5 cellular contexts compared by ENCODE assay signal in the genomic region with DNA sequence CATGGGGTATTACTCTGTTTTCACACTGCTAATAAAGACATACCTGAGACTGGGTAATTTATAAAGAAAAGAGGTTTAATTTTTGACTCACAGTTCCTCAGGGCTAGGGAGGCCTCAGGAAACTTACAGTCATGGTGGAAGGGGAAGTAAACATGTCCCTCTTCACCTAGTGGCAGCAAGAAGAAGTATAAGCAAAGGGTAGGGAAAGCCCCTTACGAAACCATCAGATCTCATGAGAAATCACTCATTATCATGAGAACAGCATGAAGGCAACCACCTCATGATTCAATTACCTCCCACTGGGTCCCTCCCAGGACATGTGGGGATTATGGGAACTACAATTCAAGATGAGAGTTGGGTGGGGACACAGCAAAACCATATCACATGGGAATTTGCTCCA. TPM values are rescaled to one million over a fixed set of nuclear protein-coding genes. Genes with fewer than 3 reads are reported as not detected.
"Had no signal": no experiment of that assay in that cellular context is flagged by ENCODE, and none has a peak within 500 bp of the region (broad histone marks: within the 10 kb centered on the region; RNA-seq: fewer than 3 reads in every experiment).

No MANE protein-coding gene starts in this region.

RNA-seq across cellular contexts. Expression of a gene that starts 56.8 kb away (rescaled TPM):
- total RNA-seq: mononuclear cell, natural killer cell, osteocyte, posterior vena cava had no signal
- polyA plus RNA-seq: immature natural killer cell had no signal
